32 cellular contexts compared by ENCODE assay signal in the genomic region with DNA sequence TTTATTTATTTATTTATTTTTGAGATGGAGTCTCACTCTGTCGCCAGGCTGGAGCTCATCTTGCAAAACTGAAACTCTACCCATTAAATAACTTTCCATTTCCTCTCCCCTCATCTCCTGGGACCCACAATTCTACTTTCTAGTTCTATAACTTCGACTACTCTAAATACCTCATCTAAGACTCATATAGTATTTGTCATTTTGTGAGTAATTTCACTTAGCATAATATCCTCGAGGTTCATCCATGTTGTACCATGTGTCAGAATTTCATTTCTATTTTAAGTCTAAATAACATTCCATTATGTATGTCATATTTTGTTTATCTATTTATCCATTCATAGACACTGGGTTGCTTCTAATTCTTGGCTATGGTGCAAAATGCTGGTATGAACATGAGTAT. TPM values are rescaled to one million over a fixed set of nuclear protein-coding genes. Genes with fewer than 3 reads are reported as not detected.
DNase-seq lines count a peak whose midpoint lies in the region; ATAC-seq, FAIRE-seq and TF ChIP-seq lines count a peak whose summit lies in the region.
"Had no signal": no experiment of that assay in that cellular context is flagged by ENCODE, and none has a peak within 500 bp of the region (broad histone marks: within the 10 kb centered on the region; RNA-seq: fewer than 3 reads in every experiment).

No MANE protein-coding gene starts in this region.

- no peaks in the 10 kb centered on the region for H3K79me2 ChIP-seq in PC-3 (ENCODE audit: low read length)

- H3K36me3 Mint-ChIP-seq in stimulated activated memory B cell treated with anti-CD40 and anti-IgM and Interleukin-4, amounts not matched to agents 10 μg/mL and 1 μg/mL and 100 μg/mL, for 72 hours: no peaks in the 10 kb centered on the region
- H3K36me3 Mint-ChIP-seq: activated naive CD4-positive, alpha-beta T cell treated with anti-CD3 and anti-CD28 coated beads, Interleukin-2, amount 10 ng/mL, durations not matched to agents 7 days and 5 days; CD14-positive monocyte had no signal

- no TSS peak for BruUV-seq in PC-3 (replicated peaks; lab: Mats Ljungman, UMichigan)

- peaks cover 6% of the 10 kb centered on the region for H3K27me3 Mint-ChIP-seq in stimulated activated memory B cell treated with anti-CD40 and anti-IgM and Interleukin-4, amounts not matched to agents 10 μg/mL and 1 μg/mL and 100 μg/mL, for 72 hours

- peaks cover 23% of the 10 kb centered on the region for H3K4me1 ChIP-seq in PC-3 (ENCODE audit: insufficient read depth, low read length)
- H3K4me1 ChIP-seq: colonic mucosa, testis had no signal

- H3K9me3 Mint-ChIP-seq in stimulated activated memory B cell treated with anti-CD40 and anti-IgM and Interleukin-4, amounts not matched to agents 10 μg/mL and 1 μg/mL and 100 μg/mL, for 72 hours: no peaks in the 10 kb centered on the region
- H3K9me3 Mint-ChIP-seq: activated naive CD4-positive, alpha-beta T cell treated with anti-CD3 and anti-CD28 coated beads, Interleukin-2, amount 10 ng/mL, durations not matched to agents 7 days and 5 days; T-helper 1 cell treated with Interleukin-12 subunit alpha and Interleukin-12 subunit beta and Interleukin-4 antibody, amounts not matched to agents 30 μg/mL and 1 μg/mL, for 36 hours had no signal

- no peak overlapping the region for H3K4me3 ChIP-seq in AG10803 (ENCODE audit: low read length)
- no peak overlapping the region for H3K4me3 ChIP-seq in PC-3 (ENCODE audit: low read length)
- H3K4me3 ChIP-seq in foreskin fibroblast (ENCODE audit: low read depth in 1 of 2, low read length in 2 of 2): no peak overlapping the region
- H3K4me3 ChIP-seq: cardiac muscle cell, colonic mucosa, gastroesophageal sphincter, MG63, ovary, spleen, testis had no signal

- no peaks in the 10 kb centered on the region for H4K20me1 ChIP-seq in PC-3 (ENCODE audit: low read length)

- H3K9ac ChIP-seq in PC-3 (ENCODE audit: low read length): no peak overlapping the region

- intact Hi-C loops in PC-3 (cut with micrococcal nuclease): no loop called here

- no peak overlapping the region for H3K27ac ChIP-seq in PC-3 (ENCODE audit: low read length)
- H3K27ac ChIP-seq: cardiac muscle cell, colonic mucosa, gastroesophageal sphincter, ovary, spleen, testis had no signal

- no peaks in the 10 kb centered on the region for H3K36me3 ChIP-seq in PC-3 (ENCODE audit: low read depth, low read length)
- H3K36me3 ChIP-seq: cardiac muscle cell, colonic mucosa, gastroesophageal sphincter, MG63, ovary, spleen had no signal

- no peaks in the 10 kb centered on the region for H3K27me3 ChIP-seq in PC-3 (ENCODE audit: low read length)
- H3K27me3 ChIP-seq: cardiac muscle cell, colonic mucosa, gastroesophageal sphincter, MG63, ovary, testis had no signal

- H3K4me3 Mint-ChIP-seq in stimulated activated memory B cell treated with anti-CD40 and anti-IgM and Interleukin-4, amounts not matched to agents 10 μg/mL and 1 μg/mL and 100 μg/mL, for 72 hours: no peak overlapping the region
- H3K4me3 Mint-ChIP-seq: activated naive CD4-positive, alpha-beta T cell treated with anti-CD3 and anti-CD28 coated beads, Interleukin-2, amount 10 ng/mL, durations not matched to agents 7 days and 5 days; CD14-positive monocyte; nephron progenitor cell; T-helper 1 cell treated with Interleukin-12 subunit alpha and Interleukin-12 subunit beta and Interleukin-4 antibody, amounts not matched to agents 30 μg/mL and 1 μg/mL, for 36 hours had no signal

- H3K27ac Mint-ChIP-seq in stimulated activated memory B cell treated with anti-CD40 and anti-IgM and Interleukin-4, amounts not matched to agents 10 μg/mL and 1 μg/mL and 100 μg/mL, for 72 hours: no peak overlapping the region
- H3K27ac Mint-ChIP-seq: activated naive CD4-positive, alpha-beta T cell treated with anti-CD3 and anti-CD28 coated beads, Interleukin-2, amount 10 ng/mL, durations not matched to agents 7 days and 5 days; CD14-positive monocyte; nephron progenitor cell; T-helper 1 cell treated with Interleukin-12 subunit alpha and Interleukin-12 subunit beta and Interleukin-4 antibody, amounts not matched to agents 30 μg/mL and 1 μg/mL, for 36 hours had no signal

- H3F3A ChIP-seq in PC-3 (ENCODE audit: low read length, unreplicated experiment): no peaks in the 10 kb centered on the region

- no peak overlapping the region for H2AFZ ChIP-seq in PC-3 (ENCODE audit: low read length)

- peaks cover 33% of the 10 kb centered on the region for H3K4me1 Mint-ChIP-seq in stimulated activated memory B cell treated with anti-CD40 and anti-IgM and Interleukin-4, amounts not matched to agents 10 μg/mL and 1 μg/mL and 100 μg/mL, for 72 hours

- ATAC-seq in PC-3: no peak
- no peak for ATAC-seq in GM18861 (IDR thresholded peaks at IDR 0.05; ENCODE audit: unreplicated experiment)
- no peak for ATAC-seq in stimulated activated memory B cell treated with anti-CD40 and anti-IgM and Interleukin-4, amounts not matched to agents 10 μg/mL and 1 μg/mL and 100 μg/mL, for 72 hours
- ATAC-seq: gastroesophageal sphincter, left colon had no signal

- FAIRE-seq in frontal cortex (lab: Jason Lieb, UNC): no peak
- FAIRE-seq: GM12892, H54, HTR-8/SVneo, urothelium cell line had no signal

- TF ChIP-seq CTCF in AG10803 (conservative IDR thresholded peaks at IDR 0.05; ENCODE audit: low read length): no peak
- TF ChIP-seq CTCF in PC-3 (conservative IDR thresholded peaks at IDR 0.05; ENCODE audit: low read depth, low read length): no peak
- TF ChIP-seq CTCF in foreskin fibroblast (IDR thresholded peaks at IDR 0.05; ENCODE audit: low read depth, low read length): no peak

- POLR2A ChIA-PET in PC-3 (lab: Charles Lee; ENCODE audit: unreplicated experiment): no interaction called here

- 0 out of 2 replicates have a peak overlapping the region, but pooled peaks have one; percentile 3 for H3K4me2 ChIP-seq in PC-3 (ENCODE audit: low read length)

- DNase-seq in AG10803 (ENCODE audit: low read depth): peak; percentile 37
- DNase-seq in ELR (ENCODE audit: low read depth): peak; percentile 76
- peak; percentile 50 for DNase-seq in PC-3
- peak; percentile 20 to 52 for DNase-seq in foreskin fibroblast
- no peak for DNase-seq in superior temporal gyrus (ENCODE audit: extremely low spot score)
- DNase-seq in frontal cortex (ENCODE audit: low spot score in 2 of 2): no peak
- DNase-seq: activated naive CD4-positive, alpha-beta T cell treated with anti-CD3 and anti-CD28 coated beads, Interleukin-2, amount 10 ng/mL, durations not matched to agents 7 days and 5 days; Calu3; colonic mucosa; effector CD8-positive, alpha-beta T cell; hippocampal formation; KBM-7; left colon; MG63; NCI-H1417 treated with DMSO at 0.1 percent for 48 hours; NCI-H2081; NCI-H226; nephron progenitor cell; ovary; RPMI8226; spleen; testis had no signal

- no peaks in the 10 kb centered on the region for H3K9me3 ChIP-seq in PC-3 (ENCODE audit: low read length)
- H3K9me3 ChIP-seq: colonic mucosa, gastroesophageal sphincter, MG63, ovary, spleen, testis had no signal

- no peaks in the 10 kb centered on the region for H3K9me2 ChIP-seq in PC-3 (replicated peaks; ENCODE audit: low read length)

- CTCF ChIA-PET in PC-3 (lab: Charles Lee): no interaction called here

RNA-seq across cellular contexts. Expression of a gene that starts 5.1 kb away (rescaled TPM):
- total RNA-seq in PC-3 (2014; rRNA removed) (8.6 TPM in 2 replicates), frontal cortex (6.5 TPM)

RNA-seq across cellular contexts. Expression of a gene that starts 17.1 kb away (rescaled TPM):
- total RNA-seq in PC-3 (2014; rRNA removed) (178 and 205 TPM in 2 replicates), frontal cortex (119 TPM)

Comparison
In these comparisons a context has a peak if more than half of its experiments do, and no peak if none do; other contexts are left out.
1. DNase-seq: peak in AG10803 (single experiment), ELR (single experiment), PC-3 (single experiment) and foreskin fibroblast (2 of 2); none in superior temporal gyrus (single experiment) and frontal cortex (0 of 2).